ENCODE assay signal across 15 cellular contexts in genomic region chr15:77830041-77830440, GRCh38.
DNase-seq lines count a peak whose midpoint lies in the region; ATAC-seq, FAIRE-seq and TF ChIP-seq lines count a peak whose summit lies in the region.
"Had no signal": no experiment of that assay in that cellular context is flagged by ENCODE, and none has a peak within 500 bp of the region (broad histone marks: within the 10 kb centered on the region; RNA-seq: fewer than 3 reads in every experiment).

No MANE protein-coding gene starts in this region.

- H3K4me3 ChIP-seq in A549 (no peak overlapping the region), HCT116 (replicated peaks in 1 of 2; ENCODE audit: low read depth in 1 of 2, low read length in 2 of 2) (no peak overlapping the region)
- H3K4me3 ChIP-seq: heart right ventricle, thoracic aorta had no signal

- no peaks in the 10 kb centered on the region for H3K9me3 Mint-ChIP-seq in activated CD8-positive, alpha-beta T cell treated with anti-CD3 and anti-CD28 coated beads for 36 hours
- H3K9me3 Mint-ChIP-seq: dendritic cell treated with granulocyte-macrophage colony-stimulating factor and Interleukin-4, amounts not matched to agents 40 ng/mL and 50 ng/mL, for 4 days; mesothelial cell of epicardium had no signal

- no peaks in the 10 kb centered on the region; the same call in 1 of the 2 replicates for H3K27me3 ChIP-seq in HCT116 (ENCODE audit: insufficient read depth, low read length)

- H4K20me1 ChIP-seq in HCT116 (ENCODE audit: insufficient read depth) = no peaks in the 10 kb centered on the region

- no peak for TF ChIP-seq EP300 in A549 (IDR thresholded peaks at IDR 0.05)

- H3K4me3 Mint-ChIP-seq in activated CD8-positive, alpha-beta T cell treated with anti-CD3 and anti-CD28 coated beads for 36 hours = no peak overlapping the region
- H3K4me3 Mint-ChIP-seq: dendritic cell treated with granulocyte-macrophage colony-stimulating factor and Interleukin-4, amounts not matched to agents 40 ng/mL and 50 ng/mL, for 4 days; mesothelial cell of epicardium had no signal

- no peak overlapping the region for H3K4me2 ChIP-seq in A549
- no peak overlapping the region for H3K4me2 ChIP-seq in HCT116 (ENCODE audit: low read length)

- H3K9me3 ChIP-seq in A549 (no peaks in the 10 kb centered on the region), HCT116 (ENCODE audit: control insufficient read depth in 1 of 2, insufficient read depth in 1 of 2, low read depth in 1 of 2, low read length in 2 of 2) (no peaks in the 10 kb centered on the region)
- H3K9me3 ChIP-seq: heart right ventricle, thoracic aorta had no signal

- no TSS peak for BruUV-seq in HCT116 (replicated peaks; lab: Mats Ljungman, UMichigan)

- CTCF ChIA-PET in A549 (lab: Yijun Ruan, JAX) (interaction anchor here (1.4 to 10.7 kb wide), 4 partner anchors 9 to 193 kb away, joined by 4 to 271 read pairs (median 12); partner anchors contain the start of gene LINGO1), HCT116 (lab: Charles Lee) (interaction anchor here (0.7 kb wide), 1 partner anchor 9 kb away, joined by 6 read pairs; no protein-coding TSS in a partner anchor)
- CTCF ChIA-PET in activated CD8-positive, alpha-beta T cell treated with anti-CD3 and anti-CD28 coated beads for 36 hours (lab: Charles Lee) = no interaction called here

- no peaks in the 10 kb centered on the region for H3K4me1 Mint-ChIP-seq in activated CD8-positive, alpha-beta T cell treated with anti-CD3 and anti-CD28 coated beads for 36 hours (ENCODE audit: low read depth)

- no peak overlapping the region for H3K9ac ChIP-seq in HCT116 (ENCODE audit: low read length)

- no peaks in the 10 kb centered on the region for H3K9me2 ChIP-seq in HCT116 (ENCODE audit: insufficient read depth)

- FAIRE-seq in A549 (lab: Jason Lieb, UNC) = no peak
- FAIRE-seq: G401.6 had no signal

- TF ChIP-seq POLR2A in A549 (IDR thresholded peaks at IDR 0.05; ENCODE audit: low read length) (no peak), HCT116 (IDR thresholded peaks at IDR 0.05; ENCODE audit: borderline replicate concordance, extremely low read depth, insufficient read depth, insufficient read length) (no peak)

- no peak for DNase-seq in A549 (ENCODE audit: low read depth in 1 of 2, low spot score in 1 of 2)
- peak; percentile 6 for DNase-seq in HCT116 (ENCODE audit: low read depth, low spot score)
- DNase-seq in activated CD8-positive, alpha-beta T cell treated with anti-CD3 and anti-CD28 coated beads for 36 hours = no peak
- DNase-seq in foreskin melanocyte = peak; percentile 22
- no peak for DNase-seq in NOMO-1 treated with dmso at 0.1 percent for 144 hours (lab: John Stamatoyannopoulos, UW; ENCODE audit: unreplicated experiment)
- DNase-seq in NCI-H1417 (lab: John Stamatoyannopoulos, UW) = no peak
- DNase-seq in GM19240 (ENCODE audit: insufficient read length, low spot score) = no peak
- DNase-seq: activated effector memory CD4-positive, alpha-beta T cell treated with Interleukin-2 at 50 U/mL for 16 hours; heart right ventricle; NCI-H345 had no signal

- no peaks in the 10 kb centered on the region for H3K27me3 Mint-ChIP-seq in activated CD8-positive, alpha-beta T cell treated with anti-CD3 and anti-CD28 coated beads for 36 hours
- H3K27me3 Mint-ChIP-seq: dendritic cell treated with granulocyte-macrophage colony-stimulating factor and Interleukin-4, amounts not matched to agents 40 ng/mL and 50 ng/mL, for 4 days had no signal

- peak overlapping the region; percentile 57 for H2AFZ ChIP-seq in HCT116 (ENCODE audit: low read depth, low read length, poor library complexity, severe bottlenecking)

- H3K36me3 Mint-ChIP-seq in activated CD8-positive, alpha-beta T cell treated with anti-CD3 and anti-CD28 coated beads for 36 hours (ENCODE audit: low read depth) = no peaks in the 10 kb centered on the region
- H3K36me3 Mint-ChIP-seq: mesothelial cell of epicardium had no signal

- H3K79me2 ChIP-seq in HCT116 (ENCODE audit: insufficient read depth, low read length) = no peaks in the 10 kb centered on the region

- TF ChIP-seq CTCF in A549 (IDR thresholded peaks at IDR 0.05) (no peak), HCT116 (IDR thresholded peaks at IDR 0.05 in 2 of 3, conservative IDR thresholded peaks at IDR 0.05 in 1 of 3; ENCODE audit: borderline replicate concordance in 1 of 3, insufficient read depth in 1 of 3, low read depth in 2 of 3, low read length in 2 of 3) (no peak)
- no peak for TF ChIP-seq CTCF in activated CD8-positive, alpha-beta T cell treated with anti-CD3 and anti-CD28 coated beads for 36 hours (IDR thresholded peaks at IDR 0.05)

- intact Hi-C loops in HCT116 (cut with micrococcal nuclease) = no loop called here
- intact Hi-C loops in activated CD8-positive, alpha-beta T cell treated with anti-CD3 and anti-CD28 coated beads for 36 hours (cut with micrococcal nuclease) = no loop called here

- H3K27ac ChIP-seq in A549 (no peak overlapping the region), HCT116 (ENCODE audit: low read depth, low read length) (no peak overlapping the region)
- H3K27ac ChIP-seq: heart right ventricle, thoracic aorta had no signal

- WGBS in A549 (ENCODE audit: missing lambda C conversion rate) = 54% methylated on average over 5 of the region's 5 CpGs

- ATAC-seq in A549 (peak; percentile 33 to 38; a peak in 3 of 6 replicates), HCT116 (peak; percentile 71), HG02981 (IDR thresholded peaks at IDR 0.05; ENCODE audit: unreplicated experiment) (no peak)
- ATAC-seq in activated CD8-positive, alpha-beta T cell treated with anti-CD3 and anti-CD28 coated beads for 36 hours = peak; percentile 47
- ATAC-seq: heart right ventricle had no signal

- H3K36me3 ChIP-seq in HCT116 (ENCODE audit: control insufficient read depth in 1 of 2, insufficient read depth in 2 of 2, low read length in 2 of 2) = no peaks in the 10 kb centered on the region
- H3K36me3 ChIP-seq: heart right ventricle, thoracic aorta had no signal

- H3K4me1 ChIP-seq in A549 (no peaks in the 10 kb centered on the region), HCT116 (ENCODE audit: control insufficient read depth in 1 of 2, insufficient read depth in 2 of 2, low read length in 2 of 2) (peaks cover 0 to 6% of the 10 kb centered on the region in 2 experiments; a peak in 1 of 4 replicates)
- H3K4me1 ChIP-seq: heart right ventricle had no signal

- POLR2A ChIA-PET in A549 (lab: Yijun Ruan, JAX) (no interaction called here), HCT116 (lab: Charles Lee) (no interaction called here)
- POLR2A ChIA-PET in activated CD8-positive, alpha-beta T cell treated with anti-CD3 and anti-CD28 coated beads for 36 hours (lab: Charles Lee) = interaction anchor here (1.1 kb wide), 1 partner anchor 32 kb away, joined by 4 read pairs; no protein-coding TSS in a partner anchor

- TF ChIP-seq RAD21 in A549 (conservative IDR thresholded peaks at IDR 0.05 in 1 of 2, IDR thresholded peaks at IDR 0.05 in 1 of 2) (no peak), HCT116 (IDR thresholded peaks at IDR 0.05; ENCODE audit: low read depth) (no peak)

- RAD21 ChIA-PET in HCT116 (lab: Charles Lee; ENCODE audit: low non-redundant PET in 1 of 2, low total read pairs in 2 of 2, uncharacterized antibody in 2 of 2, unreplicated experiment in 2 of 2) = no interaction called here

- no peak overlapping the region for H3K27ac Mint-ChIP-seq in activated CD8-positive, alpha-beta T cell treated with anti-CD3 and anti-CD28 coated beads for 36 hours
- H3K27ac Mint-ChIP-seq: dendritic cell treated with granulocyte-macrophage colony-stimulating factor and Interleukin-4, amounts not matched to agents 40 ng/mL and 50 ng/mL, for 4 days; mesothelial cell of epicardium had no signal

TF ChIP-seq in A549, 52 proteins besides CTCF, POLR2A, EP300 and RAD21:
- TF ChIP-seq EHF (CRISPR knock-in tag; IDR thresholded peaks at IDR 0.05) (no peak), USF2 (IDR thresholded peaks at IDR 0.05) (0 out of 2 replicates have a peak, but pooled peaks have one; percentile 29)

TF ChIP-seq in HCT116, 20 proteins besides CTCF, POLR2A, EP300 and RAD21:
- TF ChIP-seq MAX (IDR thresholded peaks at IDR 0.05) = peak; percentile 54
- no peak for TF ChIP-seq TCF7L2 (IDR thresholded peaks at IDR 0.05; ENCODE audit: borderline replicate concordance, extremely low read depth, insufficient read depth, insufficient read length)

Comparison
In these comparisons a context has a peak if more than half of its experiments do, and no peak if none do; other contexts are left out.
1. DNase-seq: peak in HCT116 (single experiment) and foreskin melanocyte (single experiment); none in A549 (0 of 2), activated CD8-positive, alpha-beta T cell treated with anti-CD3 and anti-CD28 coated beads for 36 hours (single experiment), NOMO-1 treated with dmso at 0.1 percent for 144 hours (single experiment), NCI-H1417 (0 of 3) and GM19240 (single experiment).
2. Of the 6 proteins assayed by ChIP-seq in both A549 and HCT116: peak only in A549: none; only in HCT116: MAX; in both: none; in neither: 5.